ENCODE assay signal across 8 cellular contexts in the genomic region with DNA sequence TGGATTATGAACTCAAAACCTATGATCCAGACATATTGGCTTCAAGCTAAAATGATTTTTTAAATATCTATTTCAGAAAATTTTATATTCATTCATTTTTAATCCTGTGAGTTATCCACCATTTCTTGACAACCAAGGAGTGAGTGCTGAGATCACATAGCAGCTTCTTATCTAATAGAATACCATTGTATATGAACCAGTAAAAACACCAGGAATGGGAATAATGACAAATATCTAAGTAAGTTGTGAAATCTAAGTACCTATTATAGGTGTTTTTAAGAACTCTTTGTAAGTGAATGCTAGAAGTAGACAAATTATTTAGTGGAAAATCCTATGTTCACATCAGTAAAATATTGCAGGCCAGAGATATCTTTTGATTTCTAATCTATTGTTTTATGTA. TPM values are rescaled to one million over a fixed set of nuclear protein-coding genes. Genes with fewer than 3 reads are reported as not detected.
"Had no signal": no experiment of that assay in that cellular context is flagged by ENCODE, and none has a peak within 500 bp of the region (broad histone marks: within the 10 kb centered on the region; RNA-seq: fewer than 3 reads in every experiment).

No MANE protein-coding gene starts in this region.

- DNase-seq: H9, HCEC 1CT had no signal

- H3K27ac ChIP-seq: HL-60 had no signal

- ATAC-seq: GM23338, HepG2 had no signal

- H3K4me2 ChIP-seq: GM23338 had no signal

- H2AFZ ChIP-seq: GM23338 had no signal

- H3K4me3 ChIP-seq: GM23338 had no signal

RNA-seq across cellular contexts. Expression of a gene that starts 8.2 kb away (rescaled TPM):
- total RNA-seq: GM23338, H1, H9, HepG2 had no signal
- polyA plus RNA-seq: H1, HepG2, IgD-negative memory B cell had no signal

RNA-seq across cellular contexts. Expression of a gene that starts 45.3 kb away (rescaled TPM):
- total RNA-seq: GM23338, H1, H9, HepG2, HT1080 had no signal
- polyA plus RNA-seq: GM23338, H1, HepG2, IgD-negative memory B cell had no signal
